In the genomic region with DNA sequence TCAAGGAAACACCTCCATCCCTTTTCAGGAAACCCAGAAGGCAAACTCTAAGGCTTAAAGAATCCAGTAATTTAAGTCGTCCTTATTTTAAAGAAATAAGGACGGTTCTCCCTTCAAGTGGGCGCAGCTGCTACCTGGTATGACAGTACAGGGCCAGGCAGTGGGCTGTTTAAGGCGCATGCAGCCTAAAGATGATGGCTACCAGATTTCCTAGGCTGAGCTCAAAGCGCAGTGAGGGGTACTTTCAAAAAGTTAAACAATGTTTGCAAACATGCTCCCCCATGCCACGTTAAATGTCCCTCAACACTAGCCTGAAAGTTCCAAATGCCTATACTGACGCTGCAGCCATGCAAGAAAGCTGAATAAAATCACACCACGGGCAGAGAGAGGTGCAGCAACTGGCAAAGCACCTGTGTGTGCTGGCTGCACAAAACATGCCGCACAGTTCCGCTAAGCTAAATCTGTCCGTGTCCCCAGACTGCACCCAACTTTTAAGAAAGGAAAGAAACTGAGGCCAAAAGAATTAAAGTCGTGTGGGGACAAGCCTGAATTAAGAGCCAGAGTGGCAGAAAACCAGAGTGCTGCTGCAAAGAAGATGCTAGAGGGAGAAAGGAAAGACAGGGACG, we compare ENCODE assay signal across 8 cellular contexts. TPM values are rescaled to one million over a fixed set of nuclear protein-coding genes. Genes with fewer than 3 reads are reported as not detected.
DNase-seq lines count a peak whose midpoint lies in the region; ATAC-seq and TF ChIP-seq lines count a peak whose summit lies in the region.

No MANE protein-coding gene starts in this region.

- peaks cover 26% of the 10 kb centered on the region for H3K36me3 Mint-ChIP-seq in Calu3 (ENCODE audit: insufficient read depth, unreplicated experiment)
- peaks cover 5% of the 10 kb centered on the region; the same call in 1 of the 2 replicates for H3K36me3 Mint-ChIP-seq in WTC11
- H3K36me3 Mint-ChIP-seq in neural progenitor cell = no peaks in the 10 kb centered on the region

- peak; percentile 16 for ATAC-seq in GM19463 (IDR thresholded peaks at IDR 0.05; ENCODE audit: unreplicated experiment)
- ATAC-seq in HG03520 (IDR thresholded peaks at IDR 0.05; ENCODE audit: unreplicated experiment) = peak; percentile 34
- peak; percentile 4 for ATAC-seq in WTC11

- H3K79me2 ChIP-seq in neural progenitor cell (ENCODE audit: low read depth) = peaks cover 50% of the 10 kb centered on the region

- H3F3A ChIP-seq in neural progenitor cell (ENCODE audit: low read depth) = peaks cover 6% of the 10 kb centered on the region

- H3K4me1 ChIP-seq in neural progenitor cell = peaks cover 7% of the 10 kb centered on the region

- peaks cover 14% of the 10 kb centered on the region for H4K20me1 ChIP-seq in neural progenitor cell (ENCODE audit: low read depth)

- H3K36me3 ChIP-seq in neural progenitor cell = no peaks in the 10 kb centered on the region

- H3K4me3 ChIP-seq in fibroblast of mammary gland (ENCODE audit: control insufficient read depth, low read depth, low read length) (peak overlapping the region; percentile 94), neural progenitor cell (peak overlapping the region; percentile 87)

- no peaks in the 10 kb centered on the region for H3K27me3 Mint-ChIP-seq in Calu3 (ENCODE audit: unreplicated experiment)
- H3K27me3 Mint-ChIP-seq in WTC11 (ENCODE audit: low read depth) = peaks cover 2% of the 10 kb centered on the region; the same call in 1 of the 2 replicates
- peaks cover 2% of the 10 kb centered on the region for H3K27me3 Mint-ChIP-seq in neural progenitor cell (ENCODE audit: insufficient read depth, low read depth)

- no peak for DNase-seq in Calu3
- no peak for DNase-seq in WTC11 (ENCODE audit: low spot score)
- no peak for DNase-seq in fibroblast of mammary gland (ENCODE audit: low read depth)
- DNase-seq in neural progenitor cell (ENCODE audit: low spot score) = peak; percentile 38
- no peak for DNase-seq in OCI-M2 (lab: John Stamatoyannopoulos, UW; ENCODE audit: unreplicated experiment)
- no peak for DNase-seq in central memory CD4-positive, alpha-beta T cell

- H3K9ac ChIP-seq in neural progenitor cell = peak overlapping the region; percentile 69

- POLR2A ChIA-PET in WTC11 (lab: Charles Lee) = interaction anchor here (1.0 to 1.6 kb wide), 4 partner anchors 25 to 563 kb away, joined by 3 to 4 read pairs (median 4); partner anchors contain the start of gene OSGEPL1

- peak overlapping the region; percentile 95 for H2AFZ ChIP-seq in neural progenitor cell (replicated peaks)

- H3K4me3 Mint-ChIP-seq in Calu3 (ENCODE audit: low read depth, unreplicated experiment) (peak overlapping the region; percentile 86), WTC11 (peak overlapping the region; percentile 95), neural progenitor cell (peak overlapping the region; percentile 92)

- H3K27ac ChIP-seq in neural progenitor cell = no peak overlapping the region

- intact Hi-C loops in Calu3 (cut with micrococcal nuclease; ENCODE audit: unreplicated experiment) = no loop called here

- CTCF ChIA-PET in Calu3 (lab: Charles Lee) (interaction anchor here (0.8 to 1.3 kb wide), 4 partner anchors 24 to 236 kb away, joined by 3 to 5 read pairs (median 4); no protein-coding TSS in a partner anchor), WTC11 (lab: Charles Lee) (interaction anchor here (0.6 to 1.8 kb wide), 21 partner anchors 10 to 734 kb away, joined by 3 to 9 read pairs (median 3); partner anchors contain the start of genes INPP1 and OSGEPL1)

- H3K9me3 ChIP-seq in neural progenitor cell (ENCODE audit: low read depth) = no peaks in the 10 kb centered on the region

- BruUV-seq in Calu3 (replicated peaks; lab: Mats Ljungman, UMichigan) = TSS peak; percentile 53

- peak overlapping the region; percentile 89 for H3K4me2 ChIP-seq in neural progenitor cell

- H3K27ac Mint-ChIP-seq in Calu3 (ENCODE audit: unreplicated experiment) (peak overlapping the region; percentile 78), WTC11 (peak overlapping the region; percentile 90), neural progenitor cell (peak overlapping the region; percentile 39)

- H3K27me3 ChIP-seq in neural progenitor cell = no peaks in the 10 kb centered on the region

- H3K4me1 Mint-ChIP-seq in Calu3 (ENCODE audit: low read depth, unreplicated experiment) (peaks cover 35% of the 10 kb centered on the region), WTC11 (peaks cover 21% of the 10 kb centered on the region), neural progenitor cell (peaks cover 21% of the 10 kb centered on the region)

- TF ChIP-seq CTCF in Calu3 (IDR thresholded peaks at IDR 0.05; ENCODE audit: unreplicated experiment) (no peak), WTC11 (IDR thresholded peaks at IDR 0.05) (no peak), fibroblast of mammary gland (conservative IDR thresholded peaks at IDR 0.05; ENCODE audit: control insufficient read depth, insufficient read depth, low read depth, low read length) (no peak), neural progenitor cell (IDR thresholded peaks at IDR 0.05) (no peak)

- H3K9me3 Mint-ChIP-seq in Calu3 (ENCODE audit: low read depth, unreplicated experiment) (no peaks in the 10 kb centered on the region), WTC11 (no peaks in the 10 kb centered on the region), neural progenitor cell (no peaks in the 10 kb centered on the region)

TF ChIP-seq in WTC11, 78 proteins besides CTCF, POLR2A, EP300 and RAD21 (continues in another document):
- TF ChIP-seq NFATC4 (CRISPR knock-in tag; IDR thresholded peaks at IDR 0.05) (no peak), MAX (CRISPR knock-in tag; IDR thresholded peaks at IDR 0.05) (no peak), FOXP4 (CRISPR knock-in tag; IDR thresholded peaks at IDR 0.05) (no peak), MXD4 (CRISPR knock-in tag; IDR thresholded peaks at IDR 0.05; ENCODE audit: borderline replicate concordance) (no peak), ATF2 (CRISPR knock-in tag; IDR thresholded peaks at IDR 0.05; ENCODE audit: borderline replicate concordance, low read depth) (no peak), KAT7 (CRISPR knock-in tag; IDR thresholded peaks at IDR 0.05; ENCODE audit: borderline replicate concordance) (no peak), IRF2 (CRISPR knock-in tag; IDR thresholded peaks at IDR 0.05; ENCODE audit: borderline replicate concordance, low read depth) (no peak), SP1 (CRISPR knock-in tag; conservative IDR thresholded peaks at IDR 0.05) (no peak), HMGA2 (CRISPR knock-in tag; IDR thresholded peaks at IDR 0.05) (no peak), JAZF1 (CRISPR knock-in tag; IDR thresholded peaks at IDR 0.05) (no peak), ZNF416 (CRISPR knock-in tag; IDR thresholded peaks at IDR 0.05) (no peak), NR1H2 (CRISPR knock-in tag; IDR thresholded peaks at IDR 0.05) (no peak)
- TF ChIP-seq, protein P1, sequence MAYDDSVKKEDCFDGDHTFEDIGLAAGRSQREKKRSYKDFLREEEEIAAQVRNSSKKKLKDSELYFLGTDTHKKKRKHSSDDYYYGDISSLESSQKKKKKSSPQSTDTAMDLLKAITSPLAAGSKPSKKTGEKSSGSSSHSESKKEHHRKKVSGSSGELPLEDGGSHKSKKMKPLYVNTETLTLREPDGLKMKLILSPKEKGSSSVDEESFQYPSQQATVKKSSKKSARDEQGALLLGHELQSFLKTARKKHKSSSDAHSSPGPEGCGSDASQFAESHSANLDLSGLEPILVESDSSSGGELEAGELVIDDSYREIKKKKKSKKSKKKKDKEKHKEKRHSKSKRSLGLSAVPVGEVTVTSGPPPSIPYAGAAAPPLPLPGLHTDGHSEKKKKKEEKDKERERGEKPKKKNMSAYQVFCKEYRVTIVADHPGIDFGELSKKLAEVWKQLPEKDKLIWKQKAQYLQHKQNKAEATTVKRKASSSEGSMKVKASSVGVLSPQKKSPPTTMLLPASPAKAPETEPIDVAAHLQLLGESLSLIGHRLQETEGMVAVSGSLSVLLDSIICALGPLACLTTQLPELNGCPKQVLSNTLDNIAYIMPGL (CRISPR knock-in tag; IDR thresholded peaks at IDR 0.05) = no peak

RNA-seq across cellular contexts. Expression of gene HIBCH, which starts 0.6 kb away (rescaled TPM):
- 35.1 and 44.6 TPM in 2 replicates for total RNA-seq in Calu3 (2022)
- total RNA-seq in WTC11 (2021) = 26.5 to 32.2 TPM (median 29.6 TPM) in 3 replicates
- total RNA-seq in neural progenitor cell (ENCODE audit: low replicate concordance) = 33.0 and 38.8 TPM in 2 replicates

RNA-seq across cellular contexts. Expression of gene INPP1, which starts 24.3 kb away (rescaled TPM):
- total RNA-seq in Calu3 (2022) (23.1 and 30.1 TPM in 2 replicates), WTC11 (2021) (2.3 to 3.4 TPM (median 2.3 TPM) in 3 replicates), neural progenitor cell (ENCODE audit: low replicate concordance) (0.50 and 1.6 TPM in 2 replicates)

Comparison
In these comparisons a context has a peak if more than half of its experiments do, and no peak if none do; other contexts are left out.
1. H3K27ac Mint-ChIP-seq: peak in every context shown above with its lines; median percentile 90 in WTC11; 78 in Calu3; 39 in neural progenitor cell.